22 cellular contexts compared by ENCODE assay signal in the genomic region with DNA sequence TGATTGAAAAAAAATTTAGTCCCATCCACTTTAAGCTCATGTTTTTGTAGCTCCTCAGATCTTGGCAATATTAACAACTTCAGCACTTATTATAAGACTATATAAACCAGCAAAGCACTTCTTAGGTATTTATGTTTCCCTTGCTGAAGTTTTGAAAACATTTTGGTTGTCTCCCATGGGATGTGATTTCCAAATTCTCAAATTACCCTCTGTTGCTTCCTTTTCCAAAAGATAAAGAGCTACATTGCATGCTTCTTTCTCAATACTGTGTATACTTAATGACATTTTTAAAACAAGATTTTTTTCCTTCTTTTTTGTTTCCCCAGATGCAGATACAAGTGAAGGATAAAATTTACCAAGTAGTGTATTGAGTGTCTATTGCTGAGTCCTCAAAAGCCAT.
"Had no signal": no experiment of that assay in that cellular context is flagged by ENCODE, and none has a peak within 500 bp of the region (broad histone marks: within the 10 kb centered on the region; RNA-seq: fewer than 3 reads in every experiment).

No MANE protein-coding gene starts in this region.

- ATAC-seq: heart right ventricle; left lung; mucosa of descending colon; naive thymus-derived CD4-positive, alpha-beta T cell; stimulated activated naive B cell treated with anti-CD40 and anti-IgM and Interleukin-4, amounts not matched to agents 10 μg/mL and 1 μg/mL and 100 μg/mL, for 72 hours had no signal

- DNase-seq: colonic mucosa; dermis blood vessel endothelial cell; effector memory CD4-positive, alpha-beta T cell; erythroblast; foreskin melanocyte; glutamatergic neuron; heart right ventricle; hippocampal formation; left cardiac atrium; left lung; mesenchymal stem cell; mucosa of descending colon; naive thymus-derived CD4-positive, alpha-beta T cell; nephron progenitor cell; nucleus accumbens; sigmoid colon; stimulated activated CD4-positive, alpha-beta T cell treated with anti-CD3 and anti-CD28 coated beads, Interleukin-15, amount 100 ng/mL, for 24 hours; stimulated activated CD4-positive, alpha-beta T cell treated with anti-CD3 and anti-CD28 coated beads, Interleukin-2, amount 100 ng/mL, for 48 hours; stimulated activated naive B cell treated with anti-CD40 and anti-IgM and Interleukin-4, amounts not matched to agents 10 μg/mL and 1 μg/mL and 100 μg/mL, for 72 hours; upper lobe of left lung had no signal

- FAIRE-seq: islet of Langerhans, urothelium cell line had no signal
